ENCODE assay signal across 10 cellular contexts in the genomic region with DNA sequence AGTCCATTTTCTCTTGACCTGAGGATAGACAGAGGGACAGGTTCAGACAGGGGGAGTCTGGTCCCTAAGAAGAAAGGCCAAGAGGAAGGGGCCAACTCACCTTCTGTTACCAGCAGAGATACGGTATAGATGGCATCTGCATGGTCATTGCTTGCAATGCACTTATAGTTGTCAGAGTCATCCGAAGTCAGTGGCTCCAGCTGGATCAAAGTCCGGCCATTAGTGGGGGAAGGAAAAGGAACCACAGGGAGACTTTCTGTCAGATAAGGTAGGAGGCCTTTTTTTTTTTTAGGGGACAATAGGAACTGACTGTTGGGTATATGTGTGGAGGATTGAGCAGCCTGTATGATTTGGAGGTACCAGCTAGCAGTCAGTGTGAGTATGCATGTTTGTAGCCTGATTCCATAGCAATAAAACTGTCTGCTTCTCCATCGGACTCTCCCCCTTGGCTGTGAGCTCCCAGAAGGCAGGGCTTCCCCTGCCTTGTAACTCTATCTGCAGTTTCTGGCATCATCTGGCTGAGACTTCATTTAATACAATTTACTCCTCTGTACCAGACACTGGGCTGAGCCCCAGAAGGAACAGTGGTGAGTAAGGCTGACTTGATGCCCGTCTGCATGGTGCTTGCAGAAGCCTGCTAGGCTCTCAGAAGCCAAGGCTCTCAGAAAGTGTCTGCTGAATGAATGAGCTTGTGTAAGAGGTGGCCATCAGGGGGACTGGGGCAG. TPM values are rescaled to one million over a fixed set of nuclear protein-coding genes. Genes with fewer than 3 reads are reported as not detected.
DNase-seq lines count a peak whose midpoint lies in the region; ATAC-seq lines count a peak whose summit lies in the region.
"Had no signal": no experiment of that assay in that cellular context is flagged by ENCODE, and none has a peak within 500 bp of the region (broad histone marks: within the 10 kb centered on the region; RNA-seq: fewer than 3 reads in every experiment).

No MANE protein-coding gene starts in this region.

- H3K4me3 Mint-ChIP-seq in activated naive CD4-positive, alpha-beta T cell treated with anti-CD3 and anti-CD28 coated beads for 36 hours: peak overlapping the region; percentile 4
- peak overlapping the region; percentile 31 for H3K4me3 Mint-ChIP-seq in activated T-helper 2 cell treated with anti-CD3 and anti-CD28 coated beads, Interferon-gamma antibody, Interleukin-2, Interleukin-4, amounts not matched to agents 10 μg/mL and 5 μg/mL and 100 μg/mL, durations not matched to agents 14 hours and 24 hours and 36 hours (ENCODE audit: low read depth)

- H3K4me1 ChIP-seq in iPS-20b (ENCODE audit: insufficient read depth, low read length) (no peaks in the 10 kb centered on the region), subcutaneous abdominal adipose tissue (ENCODE audit: control insufficient read depth in 5 of 5, insufficient read depth in 5 of 5, low read length in 5 of 5) (peaks cover 0 to 18% (median 17%) of the 10 kb centered on the region in 5 donors)

- DNase-seq in activated naive CD4-positive, alpha-beta T cell treated with anti-CD3 and anti-CD28 coated beads for 36 hours: no peak
- DNase-seq in activated naive CD4-positive, alpha-beta T cell treated with anti-CD3 and anti-CD28 coated beads, Interleukin-2, amount 50 U/mL, for 72 hours (ENCODE audit: low spot score in 2 of 2): no peak
- no peak for DNase-seq in activated T-helper 2 cell treated with anti-CD3 and anti-CD28 coated beads, Interferon-gamma antibody, Interleukin-2, Interleukin-4, amounts not matched to agents 10 μg/mL and 5 μg/mL and 100 μg/mL, durations not matched to agents 14 hours and 24 hours and 36 hours (ENCODE audit: low spot score)
- DNase-seq in HUDEP-2 (lab: John Stamatoyannopoulos, UW; ENCODE audit: unreplicated experiment in 76 of 76) (no peak), NCI-H774 (lab: John Stamatoyannopoulos, UW) (no peak)

- no peaks in the 10 kb centered on the region for H3K27me3 Mint-ChIP-seq in activated naive CD4-positive, alpha-beta T cell treated with anti-CD3 and anti-CD28 coated beads for 36 hours (ENCODE audit: low read depth)
- peaks cover 15% of the 10 kb centered on the region for H3K27me3 Mint-ChIP-seq in activated T-helper 2 cell treated with anti-CD3 and anti-CD28 coated beads, Interferon-gamma antibody, Interleukin-2, Interleukin-4, amounts not matched to agents 10 μg/mL and 5 μg/mL and 100 μg/mL, durations not matched to agents 14 hours and 24 hours and 36 hours (ENCODE audit: low read depth)

- H3K9ac ChIP-seq in iPS-20b (ENCODE audit: low read depth, low read length) (peak overlapping the region; percentile 55; the same call in 1 of the 2 replicates), subcutaneous abdominal adipose tissue (ENCODE audit: low read length in 5 of 5) (peak overlapping the region in 3 of 5 donors; percentile 61 to 77 (median 75))

- H3K9me3 Mint-ChIP-seq in activated naive CD4-positive, alpha-beta T cell treated with anti-CD3 and anti-CD28 coated beads for 36 hours: no peaks in the 10 kb centered on the region
- no peaks in the 10 kb centered on the region for H3K9me3 Mint-ChIP-seq in activated naive CD4-positive, alpha-beta T cell treated with anti-CD3 and anti-CD28 coated beads, Interleukin-2, amount 50 U/mL, for 72 hours
- no peaks in the 10 kb centered on the region for H3K9me3 Mint-ChIP-seq in activated T-helper 2 cell treated with anti-CD3 and anti-CD28 coated beads, Interferon-gamma antibody, Interleukin-2, Interleukin-4, amounts not matched to agents 10 μg/mL and 5 μg/mL and 100 μg/mL, durations not matched to agents 14 hours and 24 hours and 36 hours

- intact Hi-C loops in activated naive CD4-positive, alpha-beta T cell treated with anti-CD3 and anti-CD28 coated beads for 36 hours (cut with micrococcal nuclease): loop anchor here (2.0 to 5.0 kb wide), 4 partner anchors 47 to 707 kb away; partner anchors contain the start of genes GTF2H1, HPS5, LDHA and SERGEF
- intact Hi-C loops in activated T-helper 2 cell treated with anti-CD3 and anti-CD28 coated beads, Interferon-gamma antibody, Interleukin-2, Interleukin-4, amounts not matched to agents 10 μg/mL and 5 μg/mL and 100 μg/mL, durations not matched to agents 14 hours and 24 hours and 36 hours (cut with micrococcal nuclease): loop anchor here (5.0 kb wide), 1 partner anchor 193 kb away; the partner anchor contains the start of gene TSG101

- CTCF ChIA-PET in activated naive CD4-positive, alpha-beta T cell treated with anti-CD3 and anti-CD28 coated beads for 36 hours (lab: Charles Lee): interaction anchor here (0.7 to 3.3 kb wide), 6 partner anchors 9 to 605 kb away, joined by 3 to 51 read pairs (median 6); no protein-coding TSS in a partner anchor

- H3K27me3 ChIP-seq in iPS-20b (ENCODE audit: insufficient read depth, low read length): peaks cover 41% of the 10 kb centered on the region; the same call in 1 of the 2 replicates
- no peaks in the 10 kb centered on the region for H3K27me3 ChIP-seq in subcutaneous abdominal adipose tissue (ENCODE audit: control insufficient read depth in 5 of 5, insufficient read depth in 4 of 5, low read length in 5 of 5)

- H3K9me3 ChIP-seq in iPS-20b (ENCODE audit: insufficient read depth, low read depth, low read length) (no peaks in the 10 kb centered on the region), subcutaneous abdominal adipose tissue (ENCODE audit: control insufficient read depth in 5 of 5, low read length in 5 of 5) (no peaks in the 10 kb centered on the region)

- H3K27ac ChIP-seq in iPS-20b (ENCODE audit: low read length): no peak overlapping the region
- no peak overlapping the region for H3K27ac ChIP-seq in subcutaneous abdominal adipose tissue (ENCODE audit: low read depth, low read length)

- H3K27ac Mint-ChIP-seq in activated naive CD4-positive, alpha-beta T cell treated with anti-CD3 and anti-CD28 coated beads for 36 hours: no peak overlapping the region
- no peak overlapping the region for H3K27ac Mint-ChIP-seq in activated naive CD4-positive, alpha-beta T cell treated with anti-CD3 and anti-CD28 coated beads, Interleukin-2, amount 50 U/mL, for 72 hours
- H3K27ac Mint-ChIP-seq in activated T-helper 2 cell treated with anti-CD3 and anti-CD28 coated beads, Interferon-gamma antibody, Interleukin-2, Interleukin-4, amounts not matched to agents 10 μg/mL and 5 μg/mL and 100 μg/mL, durations not matched to agents 14 hours and 24 hours and 36 hours: no peak overlapping the region

- no peaks in the 10 kb centered on the region for H3K36me3 Mint-ChIP-seq in activated naive CD4-positive, alpha-beta T cell treated with anti-CD3 and anti-CD28 coated beads for 36 hours (ENCODE audit: low read depth)
- H3K36me3 Mint-ChIP-seq in activated naive CD4-positive, alpha-beta T cell treated with anti-CD3 and anti-CD28 coated beads, Interleukin-2, amount 50 U/mL, for 72 hours: no peaks in the 10 kb centered on the region
- no peaks in the 10 kb centered on the region for H3K36me3 Mint-ChIP-seq in activated T-helper 2 cell treated with anti-CD3 and anti-CD28 coated beads, Interferon-gamma antibody, Interleukin-2, Interleukin-4, amounts not matched to agents 10 μg/mL and 5 μg/mL and 100 μg/mL, durations not matched to agents 14 hours and 24 hours and 36 hours (ENCODE audit: low read depth)

- H3K4me1 Mint-ChIP-seq in activated naive CD4-positive, alpha-beta T cell treated with anti-CD3 and anti-CD28 coated beads for 36 hours (ENCODE audit: low read depth): peaks cover 2% of the 10 kb centered on the region
- peaks cover 7% of the 10 kb centered on the region for H3K4me1 Mint-ChIP-seq in activated T-helper 2 cell treated with anti-CD3 and anti-CD28 coated beads, Interferon-gamma antibody, Interleukin-2, Interleukin-4, amounts not matched to agents 10 μg/mL and 5 μg/mL and 100 μg/mL, durations not matched to agents 14 hours and 24 hours and 36 hours (ENCODE audit: low read depth)

- no peak for ATAC-seq in activated naive CD4-positive, alpha-beta T cell treated with anti-CD3 and anti-CD28 coated beads, Interleukin-2, amount 50 U/mL, for 72 hours
- ATAC-seq in HG03457 (IDR thresholded peaks at IDR 0.05; ENCODE audit: unreplicated experiment): no peak

- H3K36me3 ChIP-seq in iPS-20b (ENCODE audit: insufficient read depth, low read depth, low read length): no peaks in the 10 kb centered on the region
- no peaks in the 10 kb centered on the region for H3K36me3 ChIP-seq in subcutaneous abdominal adipose tissue (ENCODE audit: control insufficient read depth in 5 of 5, insufficient read depth in 5 of 5, low read length in 5 of 5)

- H3K4me3 ChIP-seq in iPS-20b (ENCODE audit: low read length) (peak overlapping the region; percentile 74; the same call in 1 of the 2 replicates), subcutaneous abdominal adipose tissue (ENCODE audit: low read depth in 1 of 5, low read length in 5 of 5) (peak overlapping the region; percentile 67 to 77 (median 72))

RNA-seq across cellular contexts. Expression of gene IGSF22, which starts 5.7 kb away (rescaled TPM):
- 1 to 10 TPM; 1.2 to 1.3 TPM for total RNA-seq in activated naive CD4-positive, alpha-beta T cell treated with anti-CD3 and anti-CD28 coated beads for 36 hours
- total RNA-seq in activated naive CD4-positive, alpha-beta T cell treated with anti-CD3 and anti-CD28 coated beads, Interleukin-2, amount 50 U/mL, for 72 hours: under 1 TPM; 0.19 to 0.36 TPM
- total RNA-seq in activated T-helper 2 cell treated with anti-CD3 and anti-CD28 coated beads, Interferon-gamma antibody, Interleukin-2, Interleukin-4, amounts not matched to agents 10 μg/mL and 5 μg/mL and 100 μg/mL, durations not matched to agents 14 hours and 24 hours and 36 hours: 0.05 and 0.16 TPM in 2 replicates
- total RNA-seq: dermis blood vessel endothelial cell, HT1080 had no signal

RNA-seq across cellular contexts. Expression of gene TMEM86A, which starts 21.7 kb away (rescaled TPM):
- total RNA-seq in activated naive CD4-positive, alpha-beta T cell treated with anti-CD3 and anti-CD28 coated beads for 36 hours: under 1 TPM; 0.05 to 0.15 TPM
- 1 to 10 TPM in 1 of 2 donors, under 1 TPM in 1; 0.16 to 1.5 TPM for total RNA-seq in activated naive CD4-positive, alpha-beta T cell treated with anti-CD3 and anti-CD28 coated beads, Interleukin-2, amount 50 U/mL, for 72 hours
- 0.11 and 0.55 TPM in 2 replicates for total RNA-seq in activated T-helper 2 cell treated with anti-CD3 and anti-CD28 coated beads, Interferon-gamma antibody, Interleukin-2, Interleukin-4, amounts not matched to agents 10 μg/mL and 5 μg/mL and 100 μg/mL, durations not matched to agents 14 hours and 24 hours and 36 hours
